ENCODE assay signal across 18 cellular contexts in the genomic region with DNA sequence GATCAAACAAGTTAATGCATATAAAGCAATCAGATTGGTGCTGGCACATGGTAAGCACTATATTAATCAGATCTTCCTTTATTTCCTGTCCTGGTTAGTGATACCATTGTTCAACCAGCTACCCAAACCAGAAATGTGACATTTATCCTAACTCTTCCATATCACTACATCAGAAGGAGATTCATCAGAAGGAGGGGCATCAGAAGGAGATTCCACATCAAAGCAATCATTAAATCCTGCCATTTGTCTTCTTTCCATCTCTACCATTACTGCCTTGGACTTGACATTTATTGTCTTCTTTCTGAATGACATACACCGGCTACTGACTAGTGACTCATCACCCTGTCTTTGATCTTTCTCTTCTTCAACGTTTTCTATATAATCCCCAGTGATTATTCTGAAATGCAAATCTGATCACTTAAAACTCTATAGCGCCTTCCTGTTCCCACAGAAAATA.
"Had no signal": no experiment of that assay in that cellular context is flagged by ENCODE, and none has a peak within 500 bp of the region (broad histone marks: within the 10 kb centered on the region; RNA-seq: fewer than 3 reads in every experiment).

No MANE protein-coding gene starts in this region.

- H3K27ac Mint-ChIP-seq: activated B cell treated with CpG ODN at 0.5 μM for 24 hours; activated CD8-positive, alpha-beta memory T cell treated with anti-CD3 and anti-CD28 coated beads, Interleukin-2, amount 10 ng/mL, durations not matched to agents 7 days and 5 days; activated naive CD8-positive, alpha-beta T cell; activated T-cell treated with anti-CD3 and anti-CD28 coated beads, Interleukin-2, amount 50 U/mL, for 24 hours; brain; nephron; stimulated activated naive B cell treated with anti-CD40 and anti-IgM and Interleukin-4, amounts not matched to agents 10 μg/mL and 1 μg/mL and 100 μg/mL, for 72 hours had no signal

- ATAC-seq: activated CD8-positive, alpha-beta memory T cell treated with anti-CD3 and anti-CD28 coated beads, Interleukin-2, amount 10 ng/mL, durations not matched to agents 7 days and 5 days; stimulated activated naive B cell treated with anti-CD40 and anti-IgM and Interleukin-4, amounts not matched to agents 10 μg/mL and 1 μg/mL and 100 μg/mL, for 72 hours had no signal

- H3K27me3 Mint-ChIP-seq: activated B cell treated with CpG ODN at 0.5 μM for 24 hours; activated naive CD8-positive, alpha-beta T cell; brain; central memory CD8-positive, alpha-beta T cell; stimulated activated naive B cell treated with anti-CD40 and anti-IgM and Interleukin-4, amounts not matched to agents 10 μg/mL and 1 μg/mL and 100 μg/mL, for 72 hours had no signal

- H3K4me3 Mint-ChIP-seq: activated B cell treated with CpG ODN at 0.5 μM for 24 hours; activated CD8-positive, alpha-beta memory T cell treated with anti-CD3 and anti-CD28 coated beads, Interleukin-2, amount 10 ng/mL, durations not matched to agents 7 days and 5 days; activated naive CD8-positive, alpha-beta T cell; activated T-cell treated with anti-CD3 and anti-CD28 coated beads, Interleukin-2, amount 50 U/mL, for 24 hours; brain; central memory CD8-positive, alpha-beta T cell; nephron; stimulated activated naive B cell treated with anti-CD40 and anti-IgM and Interleukin-4, amounts not matched to agents 10 μg/mL and 1 μg/mL and 100 μg/mL, for 72 hours had no signal

- H3K9me3 Mint-ChIP-seq: activated B cell treated with CpG ODN at 0.5 μM for 24 hours; activated T-cell treated with anti-CD3 and anti-CD28 coated beads, Interleukin-2, amount 50 U/mL, for 24 hours; brain; central memory CD8-positive, alpha-beta T cell; nephron; stimulated activated naive B cell treated with anti-CD40 and anti-IgM and Interleukin-4, amounts not matched to agents 10 μg/mL and 1 μg/mL and 100 μg/mL, for 72 hours had no signal

- DNase-seq: activated B cell treated with CpG ODN at 0.5 μM for 24 hours; activated CD4-positive, alpha-beta T cell treated with anti-CD3 and anti-CD28 coated beads, Interleukin-2, amount 50 U/mL, for 1 hour; activated CD8-positive, alpha-beta memory T cell treated with anti-CD3 and anti-CD28 coated beads, Interleukin-2, amount 10 ng/mL, durations not matched to agents 7 days and 5 days; activated effector memory CD4-positive, alpha-beta T cell treated with anti-CD3 and anti-CD28 coated beads, Interleukin-2, amount 50 U/mL, for 16 hours; activated T-cell treated with anti-CD3 and anti-CD28 coated beads, Interleukin-2, amount 50 U/mL, for 24 hours; cortex of kidney; effector CD8-positive, alpha-beta T cell; head of caudate nucleus; mesenchymal stem cell; nucleus accumbens; stimulated activated CD4-positive, alpha-beta T cell treated with anti-CD3 and anti-CD28 coated beads, Interleukin-2, amount 100 ng/mL, for 48 hours; stimulated activated naive B cell treated with anti-CD40 and anti-IgM and Interleukin-4, amounts not matched to agents 10 μg/mL and 1 μg/mL and 100 μg/mL, for 72 hours; substantia nigra; transverse colon had no signal

- H3K4me1 Mint-ChIP-seq: activated B cell treated with CpG ODN at 0.5 μM for 24 hours; activated CD8-positive, alpha-beta memory T cell treated with anti-CD3 and anti-CD28 coated beads, Interleukin-2, amount 10 ng/mL, durations not matched to agents 7 days and 5 days; central memory CD8-positive, alpha-beta T cell; stimulated activated naive B cell treated with anti-CD40 and anti-IgM and Interleukin-4, amounts not matched to agents 10 μg/mL and 1 μg/mL and 100 μg/mL, for 72 hours had no signal

- H3K36me3 Mint-ChIP-seq: activated CD8-positive, alpha-beta memory T cell treated with anti-CD3 and anti-CD28 coated beads, Interleukin-2, amount 10 ng/mL, durations not matched to agents 7 days and 5 days; activated naive CD8-positive, alpha-beta T cell; brain; stimulated activated naive B cell treated with anti-CD40 and anti-IgM and Interleukin-4, amounts not matched to agents 10 μg/mL and 1 μg/mL and 100 μg/mL, for 72 hours had no signal
